In the genomic region with DNA sequence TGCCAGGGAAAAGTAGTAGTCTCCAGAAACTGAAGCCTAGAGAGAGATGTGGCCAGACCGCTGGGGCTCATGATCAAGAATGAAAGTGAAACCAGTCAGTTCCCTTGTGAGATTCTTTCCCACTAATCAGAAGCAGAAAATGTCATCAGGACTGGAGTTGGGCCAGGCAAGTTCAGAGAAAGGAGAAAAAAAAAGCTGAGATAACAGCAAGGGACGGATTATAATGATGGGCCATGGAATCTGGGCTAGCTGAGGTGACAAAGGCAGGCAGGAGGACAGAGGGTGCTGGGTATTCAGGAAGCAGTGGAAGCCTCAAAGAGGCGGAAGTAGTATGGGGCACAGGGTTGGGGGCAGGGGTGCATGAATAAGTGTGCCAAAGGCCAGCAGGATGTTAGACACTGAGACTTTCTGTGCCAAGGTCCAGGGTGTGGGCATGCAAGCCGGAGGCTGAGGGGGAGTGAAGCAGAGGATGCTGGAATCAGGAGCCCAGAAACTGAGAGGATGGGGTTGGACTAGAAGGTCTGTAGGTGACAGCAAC, we compare ENCODE assay signal across 9 cellular contexts. TPM values are rescaled to one million over a fixed set of nuclear protein-coding genes. Genes with fewer than 3 reads are reported as not detected.
A peak's percentile ranks its signal among the peaks of the same experiment; 100 is the strongest.
DNase-seq lines count a peak whose midpoint lies in the region; ATAC-seq, FAIRE-seq and TF ChIP-seq lines count a peak whose summit lies in the region.
"Had no signal": no experiment of that assay in that cellular context is flagged by ENCODE, and none has a peak within 500 bp of the region (broad histone marks: within the 10 kb centered on the region; RNA-seq: fewer than 3 reads in every experiment).

No MANE protein-coding gene starts in this region.

- peaks cover 7% of the 10 kb centered on the region for H3K27me3 Mint-ChIP-seq in GM23338 (ENCODE audit: insufficient read depth, low read depth, poor library complexity)
- no peaks in the 10 kb centered on the region for H3K27me3 Mint-ChIP-seq in activated T-helper 17 cell treated with anti-CD3 and anti-CD28 coated beads, Interleukin-2, amount 50 U/mL, for 72 hours

- TF ChIP-seq CTCF in GM23338 (conservative IDR thresholded peaks at IDR 0.05; ENCODE audit: low read depth in 2 of 2) (no peak), pancreas (IDR thresholded peaks at IDR 0.05) (no peak)

- H3K36me3 Mint-ChIP-seq in GM23338 (ENCODE audit: low read depth), result peaks cover 9% of the 10 kb centered on the region
- peaks cover 55% of the 10 kb centered on the region for H3K36me3 Mint-ChIP-seq in activated T-helper 17 cell treated with anti-CD3 and anti-CD28 coated beads, Interleukin-2, amount 50 U/mL, for 72 hours (ENCODE audit: low read depth)

- H3K36me3 ChIP-seq in GM23338 (ENCODE audit: insufficient read depth) (0 out of 2 replicates have a peak, but pooled peaks cover 6% of the 10 kb centered on the region), pancreas (no peaks in the 10 kb centered on the region)

- H3K9me2 ChIP-seq in GM23338 (ENCODE audit: insufficient read depth), result no peaks in the 10 kb centered on the region

- H3K79me2 ChIP-seq in GM23338 (replicated peaks; ENCODE audit: insufficient read depth), result peaks cover 18% of the 10 kb centered on the region

- DNase-seq in DMS79 (lab: John Stamatoyannopoulos, UW) (peak; percentile 3), GM23338 (ENCODE audit: low spot score) (no peak), OCI-M1 (lab: John Stamatoyannopoulos, UW) (peak; percentile 92), fibroblast of the conjunctiva (ENCODE audit: low read depth) (peak; percentile 47), pancreas (peak in 4 of 6 donors; percentile 28 to 48 (median 38)), NCI-H146 (lab: John Stamatoyannopoulos, UW) (no peak), NCI-H2171 (lab: John Stamatoyannopoulos, UW) (no peak)

- H3K4me1 ChIP-seq in GM23338 (ENCODE audit: insufficient read depth), result no peaks in the 10 kb centered on the region
- H3K4me1 ChIP-seq in pancreas, result peaks cover 0 to 11% (median 4%) of the 10 kb centered on the region in 3 donors

- 10 to 46% methylated on average over 4 of the region's 4 CpGs for WGBS in pancreas, 2 donors

- no peak for FAIRE-seq in pancreas (lab: Jason Lieb, UNC)
- FAIRE-seq: TTC549 had no signal

- 0 out of 2 replicates have a peak, but pooled peaks cover 10% of the 10 kb centered on the region for H3F3A ChIP-seq in GM23338 (replicated peaks; ENCODE audit: low read depth)

- H3K27ac Mint-ChIP-seq in GM23338, result peak overlapping the region; percentile 61
- H3K27ac Mint-ChIP-seq in activated T-helper 17 cell treated with anti-CD3 and anti-CD28 coated beads, Interleukin-2, amount 50 U/mL, for 72 hours, result peak overlapping the region; percentile 90

- H3K27ac ChIP-seq in GM23338 (ENCODE audit: low read depth) (no peak overlapping the region), pancreas (peak overlapping the region in 2 of 4 donors; percentile 61 to 64)

- peaks cover 14% of the 10 kb centered on the region for H3K4me1 Mint-ChIP-seq in GM23338
- peaks cover 15% of the 10 kb centered on the region for H3K4me1 Mint-ChIP-seq in activated T-helper 17 cell treated with anti-CD3 and anti-CD28 coated beads, Interleukin-2, amount 50 U/mL, for 72 hours

- no peaks in the 10 kb centered on the region for H3K27me3 ChIP-seq in GM23338 (ENCODE audit: insufficient read depth)
- H3K27me3 ChIP-seq in pancreas, result no peaks in the 10 kb centered on the region

- H3K4me3 Mint-ChIP-seq in GM23338, result peak overlapping the region; percentile 63
- peak overlapping the region; percentile 91 for H3K4me3 Mint-ChIP-seq in activated T-helper 17 cell treated with anti-CD3 and anti-CD28 coated beads, Interleukin-2, amount 50 U/mL, for 72 hours

- no peaks in the 10 kb centered on the region for H3K9me3 ChIP-seq in pancreas

- no peaks in the 10 kb centered on the region for H4K20me1 ChIP-seq in GM23338 (replicated peaks; ENCODE audit: insufficient read depth)

- intact Hi-C loops in pancreas (cut with DNase I), result no loop called here

- no peak overlapping the region for H3K4me3 ChIP-seq in GM23338
- peak overlapping the region in 1 of 4 donors; percentile 22 for H3K4me3 ChIP-seq in pancreas

- peaks cover 5% of the 10 kb centered on the region; the same call in 2 of the 3 replicates for H3K9me3 Mint-ChIP-seq in GM23338
- no peaks in the 10 kb centered on the region for H3K9me3 Mint-ChIP-seq in activated T-helper 17 cell treated with anti-CD3 and anti-CD28 coated beads, Interleukin-2, amount 50 U/mL, for 72 hours

- no peak overlapping the region for H3K4me2 ChIP-seq in GM23338

- no peak overlapping the region for H2AFZ ChIP-seq in GM23338

- ATAC-seq in GM23338, result no peak
- peak; percentile 61 for ATAC-seq in activated T-helper 17 cell treated with anti-CD3 and anti-CD28 coated beads, Interleukin-2, amount 50 U/mL, for 72 hours (replicated peaks)
- peak in 3 of 4 donors; percentile 21 to 56 (median 54) for ATAC-seq in pancreas

TF ChIP-seq in GM23338, 12 proteins besides CTCF, POLR2A, EP300 and RAD21 (continues in another document):
- TF ChIP-seq, protein P1, sequence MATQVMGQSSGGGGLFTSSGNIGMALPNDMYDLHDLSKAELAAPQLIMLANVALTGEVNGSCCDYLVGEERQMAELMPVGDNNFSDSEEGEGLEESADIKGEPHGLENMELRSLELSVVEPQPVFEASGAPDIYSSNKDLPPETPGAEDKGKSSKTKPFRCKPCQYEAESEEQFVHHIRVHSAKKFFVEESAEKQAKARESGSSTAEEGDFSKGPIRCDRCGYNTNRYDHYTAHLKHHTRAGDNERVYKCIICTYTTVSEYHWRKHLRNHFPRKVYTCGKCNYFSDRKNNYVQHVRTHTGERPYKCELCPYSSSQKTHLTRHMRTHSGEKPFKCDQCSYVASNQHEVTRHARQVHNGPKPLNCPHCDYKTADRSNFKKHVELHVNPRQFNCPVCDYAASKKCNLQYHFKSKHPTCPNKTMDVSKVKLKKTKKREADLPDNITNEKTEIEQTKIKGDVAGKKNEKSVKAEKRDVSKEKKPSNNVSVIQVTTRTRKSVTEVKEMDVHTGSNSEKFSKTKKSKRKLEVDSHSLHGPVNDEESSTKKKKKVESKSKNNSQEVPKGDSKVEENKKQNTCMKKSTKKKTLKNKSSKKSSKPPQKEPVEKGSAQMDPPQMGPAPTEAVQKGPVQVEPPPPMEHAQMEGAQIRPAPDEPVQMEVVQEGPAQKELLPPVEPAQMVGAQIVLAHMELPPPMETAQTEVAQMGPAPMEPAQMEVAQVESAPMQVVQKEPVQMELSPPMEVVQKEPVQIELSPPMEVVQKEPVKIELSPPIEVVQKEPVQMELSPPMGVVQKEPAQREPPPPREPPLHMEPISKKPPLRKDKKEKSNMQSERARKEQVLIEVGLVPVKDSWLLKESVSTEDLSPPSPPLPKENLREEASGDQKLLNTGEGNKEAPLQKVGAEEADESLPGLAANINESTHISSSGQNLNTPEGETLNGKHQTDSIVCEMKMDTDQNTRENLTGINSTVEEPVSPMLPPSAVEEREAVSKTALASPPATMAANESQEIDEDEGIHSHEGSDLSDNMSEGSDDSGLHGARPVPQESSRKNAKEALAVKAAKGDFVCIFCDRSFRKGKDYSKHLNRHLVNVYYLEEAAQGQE (IDR thresholded peaks at IDR 0.05; ENCODE audit: unreplicated experiment), result no peak

RNA-seq across cellular contexts. Expression of a gene that starts 2.5 kb away (rescaled TPM):
- 8.8 and 15.3 TPM in 2 replicates for total RNA-seq in GM23338 (2014; rRNA removed; shearing (Covaris generic))
- polyA plus RNA-seq in GM23338 (2016; fragmentation: Nextera tagmentation; extraction: Ambion mirVana) (5.2 and 6.5 TPM in 2 replicates), pancreas (1 to 10 TPM; 3.6 to 4.7 TPM)
- total RNA-seq in activated T-helper 17 cell treated with anti-CD3 and anti-CD28 coated beads, Interleukin-2, amount 50 U/mL, for 72 hours, result 10 to 100 TPM; 18.7 to 21.5 TPM
- 1 to 10 TPM; 3.7 to 7.5 (median 5.3) TPM for total RNA-seq in pancreas

RNA-seq across cellular contexts. Expression of a gene that starts 21.7 kb away (rescaled TPM):
- not detected in 2 replicates for total RNA-seq in GM23338 (2014; rRNA removed; shearing (Covaris generic))
- not detected in 2 replicates for polyA plus RNA-seq in GM23338 (2016; fragmentation: Nextera tagmentation; extraction: Ambion mirVana)
- total RNA-seq in activated T-helper 17 cell treated with anti-CD3 and anti-CD28 coated beads, Interleukin-2, amount 50 U/mL, for 72 hours, result not detected
- not detected for total RNA-seq in pancreas
- polyA plus RNA-seq in pancreas, result not detected

Comparison
In these comparisons a context has a peak if more than half of its experiments do, and no peak if none do; other contexts are left out.
1. DNase-seq: peak in DMS79 (single experiment), OCI-M1 (single experiment), fibroblast of the conjunctiva (single experiment) and pancreas (4 of 6); none in GM23338 (single experiment), NCI-H146 (single experiment) and NCI-H2171 (single experiment).